Comparison of ENCODE assay signal across 1 cellular context in genomic region chr6:47321582-47321981, GRCh38.
TF ChIP-seq lines count a peak whose summit lies in the region.

No MANE protein-coding gene starts in this region.

TF ChIP-seq in HEK293, 187 proteins besides CTCF, POLR2A, EP300 and RAD21 (continued from another document):
- TF ChIP-seq ZBTB6 (tag by site-specific recombination; IDR thresholded peaks at IDR 0.05) (no peak), GLIS1 (tag by site-specific recombination; IDR thresholded peaks at IDR 0.05) (no peak), ZNF354C (tag by site-specific recombination; IDR thresholded peaks at IDR 0.05; ENCODE audit: borderline replicate concordance, low read depth) (no peak), ZNF473 (tag by site-specific recombination; IDR thresholded peaks at IDR 0.05) (no peak)
